1 cellular context compared by ENCODE assay signal in genomic region chr10:28400678-28401077, GRCh38.
TF ChIP-seq lines count a peak whose summit lies in the region.

No MANE protein-coding gene starts in this region.

TF ChIP-seq in GM12878, 131 proteins besides CTCF, POLR2A, EP300 and RAD21 (continued from another document):
- TF ChIP-seq RELB (IDR thresholded peaks at IDR 0.05; ENCODE audit: low read depth), result no peak
- TF ChIP-seq ZBED1 (IDR thresholded peaks at IDR 0.05; ENCODE audit: borderline replicate concordance), result no peak
- no peak for TF ChIP-seq MEF2B (IDR thresholded peaks at IDR 0.05; ENCODE audit: partially characterized antibody, poor library complexity, severe bottlenecking)
- TF ChIP-seq PRDM15 (CRISPR knock-in tag; IDR thresholded peaks at IDR 0.05), result no peak
- no peak for TF ChIP-seq EGR1 (IDR thresholded peaks at IDR 0.05; ENCODE audit: borderline replicate concordance in 1 of 2, low read depth in 2 of 2, low read length in 2 of 2)
- TF ChIP-seq FOXM1 (IDR thresholded peaks at IDR 0.05; ENCODE audit: low read depth, low read length), result no peak
- no peak for TF ChIP-seq NBN (IDR thresholded peaks at IDR 0.05)
- TF ChIP-seq TCF7 (IDR thresholded peaks at IDR 0.05; ENCODE audit: borderline replicate concordance), result no peak
- no peak for TF ChIP-seq ZNF592 (IDR thresholded peaks at IDR 0.05)
